14 cellular contexts compared by ENCODE assay signal in genomic region chr17:6841780-6842179, GRCh38. TPM values are rescaled to one million over a fixed set of nuclear protein-coding genes. Genes with fewer than 3 reads are reported as not detected.
"Had no signal": no experiment of that assay in that cellular context is flagged by ENCODE, and none has a peak within 500 bp of the region (broad histone marks: within the 10 kb centered on the region; RNA-seq: fewer than 3 reads in every experiment).

No MANE protein-coding gene starts in this region.

RNA-seq across cellular contexts. Expression of gene TEKT1, which starts 10.3 kb away (rescaled TPM):
- total RNA-seq: natural killer cell treated with Interleukin-12 subunit alpha and Interleukin-12 subunit beta and Interleukin-15 and Interleukin-18, amount 100 ng/mL, for 72 hours; neural crest cell; omental fat pad; osteocyte; posterior vena cava; pulmonary artery endothelial cell; right atrium auricular region; smooth muscle cell; spleen; suprapubic skin; transverse colon; upper lobe of right lung; urinary bladder; vagina had no signal
- polyA plus RNA-seq: smooth muscle cell, spleen, urinary bladder had no signal
